ENCODE assay signal across 8 cellular contexts in the genomic region with DNA sequence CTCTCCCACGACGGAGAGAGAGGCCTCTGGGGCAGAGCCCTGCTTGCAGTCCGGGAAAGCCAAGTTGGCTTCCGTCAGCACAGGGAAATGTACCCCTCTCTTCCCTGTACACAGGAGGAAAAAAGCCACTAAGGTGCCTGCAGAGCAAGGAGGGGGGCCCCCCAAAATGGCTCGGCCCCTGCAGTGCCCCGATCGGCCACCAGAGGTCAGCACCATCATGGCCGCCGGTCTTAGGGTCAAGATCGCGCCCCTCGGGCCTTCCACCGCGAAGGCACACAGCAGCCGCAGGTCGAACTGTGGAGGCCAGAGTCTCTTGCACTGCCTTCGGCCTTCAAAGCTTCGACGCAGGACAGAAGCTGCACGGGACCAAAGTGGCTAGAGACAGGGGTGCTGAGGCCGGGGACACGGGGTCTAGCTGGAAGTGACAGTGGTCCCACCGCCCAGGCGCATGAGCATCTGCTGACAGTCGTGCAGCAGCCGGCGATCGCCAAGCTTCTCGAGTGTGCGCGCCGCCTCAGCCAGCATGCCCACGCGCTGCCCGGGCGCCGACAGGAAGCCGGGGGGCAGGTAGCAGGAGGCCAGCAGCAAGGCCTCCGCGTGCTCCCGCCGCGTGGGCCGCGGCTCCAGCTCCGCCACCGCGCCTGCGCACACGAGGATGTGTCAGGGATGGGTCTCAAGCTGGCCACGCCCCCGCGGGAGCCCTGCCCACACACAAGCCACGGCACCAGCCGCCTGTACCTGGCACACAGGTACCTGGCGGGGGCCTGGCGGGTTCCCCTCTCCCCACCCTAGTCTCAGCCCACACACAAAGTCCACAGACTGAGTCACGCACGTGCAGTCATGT. TPM values are rescaled to one million over a fixed set of nuclear protein-coding genes. Genes with fewer than 3 reads are reported as not detected.
A peak's percentile ranks its signal among the peaks of the same experiment; 100 is the strongest.
DNase-seq lines count a peak whose midpoint lies in the region; ATAC-seq, FAIRE-seq and TF ChIP-seq lines count a peak whose summit lies in the region.

No MANE protein-coding gene starts in this region.

- DNase-seq in AG04450 (ENCODE audit: low read depth, low spot score) (no peak), GM18507 (ENCODE audit: extremely low spot score, insufficient read length, low read depth) (peak; percentile 70), SK-N-DZ (ENCODE audit: low spot score) (peak; percentile 84), Right ventricle myocardium inferior (ENCODE audit: missing footprints) (peak; percentile 88), prostate gland (ENCODE audit: low spot score) (peak; percentile 62), NCI-H2227 treated with DMSO at 0.1 percent for 48 hours (lab: John Stamatoyannopoulos, UW) (no peak)
- DNase-seq in activated naive CD4-positive, alpha-beta T cell treated with anti-CD3 and anti-CD28 coated beads, Interleukin-2, amount 50 U/mL, for 16 hours, result peak; percentile 62

- no peak for TF ChIP-seq POLR2A in prostate gland (IDR thresholded peaks at IDR 0.05)

- H3K4me3 ChIP-seq in AG04450 (ENCODE audit: low read depth, low read length) (no peak overlapping the region), prostate gland (no peak overlapping the region)

- H3K27ac ChIP-seq in AG04450 (ENCODE audit: low read depth, low read length) (no peak overlapping the region), prostate gland (peak overlapping the region; percentile 80 to 94)

- WGBS in prostate gland, result 57% methylated on average over 56 of the region's 59 CpGs

- intact Hi-C loops in Right ventricle myocardium inferior (cut with DNase I) (loop anchor here (1.0 kb wide), 1 partner anchor 48 kb away; no protein-coding TSS in a partner anchor), prostate gland (cut with DNase I) (loop anchor here (2.0 to 10.0 kb wide), 2 partner anchors 48 to 222 kb away; partner anchors contain the start of genes ATPAF2 and GID4)

- TF ChIP-seq CTCF in AG04450 (IDR thresholded peaks at IDR 0.05; ENCODE audit: low read depth, low read length) (peak; percentile 99), prostate gland (IDR thresholded peaks at IDR 0.05) (peak; percentile 98 to 99 (median 99))

- H3K36me3 ChIP-seq in prostate gland, result peaks cover 0 to 12% of the 10 kb centered on the region in 2 donors

- peak; percentile 77 for FAIRE-seq in GM18507 (lab: Jason Lieb, UNC)

- peaks cover 25% of the 10 kb centered on the region for H3K4me1 ChIP-seq in prostate gland (replicated peaks)

- CTCF ChIA-PET in AG04450 (lab: Charles Lee), result interaction anchor here (0.5 to 3.1 kb wide), 14 partner anchors 9 to 223 kb away, joined by 3 to 20 read pairs (median 5); no protein-coding TSS in a partner anchor

- H3K27me3 ChIP-seq in AG04450 (ENCODE audit: control insufficient read depth, insufficient read depth, low read length) (no peaks in the 10 kb centered on the region), prostate gland (replicated peaks; ENCODE audit: insufficient read depth) (no peaks in the 10 kb centered on the region)

- POLR2A ChIA-PET in AG04450 (lab: Yijun Ruan, JAX), result interaction anchor here (1.1 kb wide), 1 partner anchor 24 kb away, joined by 4 read pairs; the partner anchor contains the start of gene SREBF1

- ATAC-seq in Right ventricle myocardium inferior (peak; percentile 51), HG03565 (IDR thresholded peaks at IDR 0.05; ENCODE audit: unreplicated experiment) (no peak)

- peaks cover 5% of the 10 kb centered on the region; the same call in 1 of the 2 replicates for H3K9me3 ChIP-seq in AG04450 (ENCODE audit: control insufficient read depth, insufficient read depth, low read length)
- no peaks in the 10 kb centered on the region for H3K9me3 ChIP-seq in prostate gland

RNA-seq across cellular contexts. Expression of gene SREBF1, which starts 24.4 kb away (rescaled TPM):
- 13.6 and 13.7 TPM in 2 replicates for polyA plus RNA-seq in AG04450 (2011; rRNA removed)
- 24.9 and 28.1 TPM in 2 replicates for polyA minus RNA-seq in AG04450 (2011; rRNA and poly(A)+ RNA removed)
- polyA plus RNA-seq in SK-N-DZ (2014; cell fraction: cytosol; rRNA removed), result 57.6 and 67.5 TPM in 2 replicates
- 182 and 191 TPM in 2 replicates for polyA plus RNA-seq in SK-N-DZ (2014; cell fraction: nucleus; rRNA removed)
- total RNA-seq in Right ventricle myocardium inferior (18.9 TPM), prostate gland (100 to 1,000 TPM; 134 to 299 TPM)

Comparison
In these comparisons a context has a peak if more than half of its experiments do, and no peak if none do; other contexts are left out.
1. DNase-seq: peak in GM18507 (single experiment), SK-N-DZ (single experiment), activated naive CD4-positive, alpha-beta T cell treated with anti-CD3 and anti-CD28 coated beads, Interleukin-2, amount 50 U/mL, for 16 hours (single experiment), Right ventricle myocardium inferior (single experiment) and prostate gland (single experiment); none in AG04450 (single experiment) and NCI-H2227 treated with DMSO at 0.1 percent for 48 hours (single experiment).